In the genomic region with DNA sequence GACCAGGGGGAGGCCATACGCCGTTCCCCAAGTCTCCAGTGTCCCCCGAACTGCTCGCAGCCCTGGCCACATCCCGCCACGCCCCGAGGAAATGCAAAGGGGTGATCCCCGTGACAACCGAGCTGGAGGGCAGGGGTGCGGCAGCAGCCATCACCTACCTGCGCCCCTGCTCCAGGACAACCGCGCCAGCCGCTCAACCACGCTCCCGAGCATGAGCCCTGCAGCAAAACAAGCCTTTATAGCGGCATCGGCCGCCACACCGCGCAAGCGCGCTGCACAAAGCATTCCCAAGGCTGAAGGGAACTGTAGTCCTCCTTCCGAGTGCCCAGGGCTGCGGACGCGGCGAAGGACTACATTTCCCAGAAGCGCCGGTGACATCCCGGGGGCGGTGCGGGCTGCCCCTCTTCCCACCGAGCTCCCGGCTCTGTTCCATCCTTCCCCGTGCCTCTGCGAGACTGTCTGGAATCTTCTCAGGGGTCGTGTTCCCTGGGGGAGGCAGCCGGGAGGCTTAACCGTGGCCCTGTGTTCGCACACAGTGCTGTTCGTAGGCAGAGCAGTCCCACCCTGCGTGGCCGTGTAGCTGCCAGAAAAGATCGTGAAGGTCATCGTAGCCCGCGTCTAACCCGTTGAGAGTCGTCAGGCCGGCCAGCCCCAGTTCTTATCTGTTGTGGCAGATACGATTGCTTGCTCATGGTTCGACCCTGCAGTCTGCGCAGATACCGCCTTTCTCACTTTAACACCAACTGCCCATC, we compare ENCODE assay signal across 8 cellular contexts. TPM values are rescaled to one million over a fixed set of nuclear protein-coding genes. Genes with fewer than 3 reads are reported as not detected.
DNase-seq lines count a peak whose midpoint lies in the region; ATAC-seq and TF ChIP-seq lines count a peak whose summit lies in the region.

A gene (minus strand): TSS at position 213 of the 752 bp plus-strand sequence. CDS start 3,492 bp downstream, outside the sequence.

- no peaks in the 10 kb centered on the region for H3K9me3 ChIP-seq in mammary epithelial cell (replicated peaks; ENCODE audit: insufficient read depth, low read length)

- H3K4me2 ChIP-seq in mammary epithelial cell (ENCODE audit: insufficient read depth, low read depth, low read length): peak within 1 kb of the TSS; percentile 95

- ATAC-seq in GM18868 (IDR thresholded peaks at IDR 0.05; ENCODE audit: unreplicated experiment) (peak; percentile 97), HG03108 (IDR thresholded peaks at IDR 0.05; ENCODE audit: unreplicated experiment) (peak; percentile 99)

- H3K79me2 ChIP-seq in ACC112 (ENCODE audit: control insufficient read depth, insufficient read depth, low read length, unreplicated experiment) (peaks cover 17% of the 10 kb centered on the region), mammary epithelial cell (ENCODE audit: insufficient read depth, low read length) (peaks cover 26% of the 10 kb centered on the region)

- WGBS in mammary epithelial cell (ENCODE audit: low coverage, missing lambda C conversion rate): under 1% methylated on average over 34 of the region's 55 CpGs

- CTCF ChIA-PET in mammary epithelial cell (lab: Charles Lee; ENCODE audit: low non-redundant PET): interaction anchor here (0.6 to 1.0 kb wide), 4 partner anchors 12 to 232 kb away, joined by 3 to 5 read pairs (median 4); a partner anchor contains a TSS

- H3K4me3 ChIP-seq in ACC112 (ENCODE audit: low read depth, low read length) (peak within 1 kb of the TSS; percentile 100), mammary epithelial cell (replicated peaks in 1 of 3; ENCODE audit: insufficient read depth in 1 of 3, low read depth in 2 of 3, low read length in 3 of 3) (peak within 1 kb of the TSS; percentile 97 to 100 (median 100))

- no peaks in the 10 kb centered on the region for H3K27me3 ChIP-seq in ACC112 (ENCODE audit: insufficient read depth, low read length)
- H3K27me3 ChIP-seq in mammary epithelial cell (ENCODE audit: insufficient read depth, low read length): no peaks in the 10 kb centered on the region

- peak within 1 kb of the TSS; percentile 100 for H2AFZ ChIP-seq in ACC112 (ENCODE audit: low read length, unreplicated experiment)
- peak within 1 kb of the TSS; percentile 100 for H2AFZ ChIP-seq in mammary epithelial cell (ENCODE audit: low read depth, low read length)

- H3K27ac ChIP-seq in ACC112 (ENCODE audit: low read depth, low read length) (no peak within 1 kb of the TSS), VCaP (peak within 1 kb of the TSS; percentile 83), mammary epithelial cell (ENCODE audit: insufficient read depth, low read depth, low read length) (peak within 1 kb of the TSS; percentile 35)

- H3K4me1 ChIP-seq in ACC112 (ENCODE audit: control insufficient read depth, insufficient read depth, low read length, unreplicated experiment): peaks cover 10% of the 10 kb centered on the region
- peaks cover 17% of the 10 kb centered on the region for H3K4me1 ChIP-seq in mammary epithelial cell (ENCODE audit: insufficient read depth, low read length)

- in situ Hi-C loops in mammary epithelial cell (cut with MboI; ENCODE audit: low sequenced_read_pairs in 2 of 2): loop anchor here (5.0 to 10.0 kb wide), 2 partner anchors 113 to 121 kb away; no protein-coding TSS in a partner anchor

- DNase-seq in NCI-H2171 treated with DMSO at 0.1 percent for 48 hours (lab: John Stamatoyannopoulos, UW) (peak; percentile 98), mammary epithelial cell (peak; percentile 87), iPS-NIHi7 (ENCODE audit: extremely low spot score) (peak; percentile 98), smooth muscle cell of the brain vasculature (ENCODE audit: low read depth, low spot score) (peak; percentile 74)

- BruUV-seq in mammary epithelial cell (replicated peaks; lab: Mats Ljungman, UMichigan): no TSS peak

- dilution Hi-C loops in mammary epithelial cell (cut with HindIII; ENCODE audit: low sequenced_read_pairs): no loop called here

- intact Hi-C loops in mammary epithelial cell (cut with micrococcal nuclease): loop anchor here (1.0 to 10.0 kb wide), 6 partner anchors 12 to 267 kb away; a partner anchor contains a TSS

- TF ChIP-seq CTCF in VCaP (conservative IDR thresholded peaks at IDR 0.05) (peak; percentile 77), mammary epithelial cell (conservative IDR thresholded peaks at IDR 0.05 in 1 of 2, IDR thresholded peaks at IDR 0.05 in 1 of 2; ENCODE audit: extremely low read depth in 1 of 2, insufficient read depth in 1 of 2, low read depth in 1 of 2, low read length in 2 of 2) (no peak)

- H3K36me3 ChIP-seq in ACC112 (ENCODE audit: insufficient read depth, low read length) (peaks cover 1% of the 10 kb centered on the region; the same call in 1 of the 2 replicates), mammary epithelial cell (ENCODE audit: insufficient read depth, low read length) (no peaks in the 10 kb centered on the region)

- H4K20me1 ChIP-seq in mammary epithelial cell (ENCODE audit: insufficient read depth, low read length): no peaks in the 10 kb centered on the region

- H3K9ac ChIP-seq in mammary epithelial cell (ENCODE audit: insufficient read depth, low read length): peak within 1 kb of the TSS; percentile 56

RNA-seq across cellular contexts. Expression of the gene that starts here (rescaled TPM):
- total RNA-seq in mammary epithelial cell: 10 to 100 TPM; 17.3 to 24.1 TPM
- 12.3 TPM for polyA plus RNA-seq in mammary epithelial cell
- polyA minus RNA-seq in mammary epithelial cell: 18.0 TPM
